9 cellular contexts compared by ENCODE assay signal in the genomic region with DNA sequence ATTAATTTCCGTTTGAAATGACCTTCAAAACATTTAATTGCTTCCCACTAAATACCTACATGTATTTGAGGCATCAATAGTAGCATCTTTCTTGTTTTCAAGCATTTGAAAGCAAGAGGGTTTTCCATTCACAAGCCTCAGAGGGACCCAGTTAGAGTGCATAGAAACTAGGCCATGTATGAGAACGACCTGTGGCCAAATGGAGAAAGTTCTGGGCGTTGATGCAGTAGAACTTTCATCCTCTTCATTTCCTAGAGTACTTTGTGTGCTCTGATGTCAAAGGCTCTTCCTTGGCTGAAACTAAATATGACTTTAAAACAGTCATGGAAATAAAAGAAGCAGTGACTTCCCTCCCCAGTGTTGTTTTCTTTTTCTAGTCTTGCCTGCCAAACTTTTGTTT. TPM values are rescaled to one million over a fixed set of nuclear protein-coding genes. Genes with fewer than 3 reads are reported as not detected.
DNase-seq lines count a peak whose midpoint lies in the region; ATAC-seq and TF ChIP-seq lines count a peak whose summit lies in the region.
"Had no signal": no experiment of that assay in that cellular context is flagged by ENCODE, and none has a peak within 500 bp of the region (broad histone marks: within the 10 kb centered on the region; RNA-seq: fewer than 3 reads in every experiment).

No MANE protein-coding gene starts in this region.

- no peak for TF ChIP-seq CTCF in type B pancreatic cell (conservative IDR thresholded peaks at IDR 0.05)

- intact Hi-C loops in naive thymus-derived CD4-positive, alpha-beta T cell (cut with micrococcal nuclease): loop anchor here in 1 of 2 donors (5.0 to 10.0 kb wide), 2 partner anchors 684 to 1741 kb away; a partner anchor contains a TSS

- H3K4me1 Mint-ChIP-seq in activated naive CD4-positive, alpha-beta T cell treated with anti-CD3 and anti-CD28 coated beads, Interleukin-2, amount 50 U/mL, for 24 hours: peaks cover 43% of the 10 kb centered on the region
- H3K4me1 Mint-ChIP-seq in activated naive CD8-positive, alpha-beta T cell treated with anti-CD3 and anti-CD28 coated beads, Interleukin-2, amount 50 U/mL, for 24 hours: peaks cover 40% of the 10 kb centered on the region
- H3K4me1 Mint-ChIP-seq in naive thymus-derived CD4-positive, alpha-beta T cell: peaks cover 21 to 45% (median 40%) of the 10 kb centered on the region in 7 donors
- peaks cover 18% of the 10 kb centered on the region for H3K4me1 Mint-ChIP-seq in type B pancreatic cell (ENCODE audit: unreplicated experiment)

- POLR2A ChIA-PET in naive thymus-derived CD4-positive, alpha-beta T cell (lab: Charles Lee): interaction anchor here (0.6 to 4.2 kb wide), 7 partner anchors 13 to 82 kb away, joined by 3 to 46 read pairs (median 14); a partner anchor contains a TSS

- no peaks in the 10 kb centered on the region for H3K9me3 Mint-ChIP-seq in activated naive CD4-positive, alpha-beta T cell treated with anti-CD3 and anti-CD28 coated beads, Interleukin-2, amount 50 U/mL, for 24 hours
- no peaks in the 10 kb centered on the region for H3K9me3 Mint-ChIP-seq in activated naive CD8-positive, alpha-beta T cell treated with anti-CD3 and anti-CD28 coated beads, Interleukin-2, amount 50 U/mL, for 24 hours
- no peaks in the 10 kb centered on the region for H3K9me3 Mint-ChIP-seq in naive thymus-derived CD4-positive, alpha-beta T cell
- no peaks in the 10 kb centered on the region for H3K9me3 Mint-ChIP-seq in type B pancreatic cell

- no peak for DNase-seq in activated naive CD4-positive, alpha-beta T cell (lab: John Stamatoyannopoulos, UW)
- DNase-seq in activated naive CD8-positive, alpha-beta T cell treated with anti-CD3 and anti-CD28 coated beads, Interleukin-2, amount 50 U/mL, for 24 hours: no peak
- DNase-seq in naive thymus-derived CD4-positive, alpha-beta T cell: peak in 2 of 9 donors; percentile 6 to 12
- DNase-seq in type B pancreatic cell (ENCODE audit: extremely low spot score, unreplicated experiment) (no peak), occipital lobe (lab: John Stamatoyannopoulos, UW) (no peak), cerebellar cortex (ENCODE audit: low spot score) (no peak)
- DNase-seq: activated gamma-delta T cell treated with Interleukin-2 at 50 U/mL for 16 hours had no signal

- no peaks in the 10 kb centered on the region for H3K9me3 ChIP-seq in naive thymus-derived CD4-positive, alpha-beta T cell (ENCODE audit: control insufficient read depth in 2 of 3, low read length in 3 of 3)

- H3K4me3 Mint-ChIP-seq in activated naive CD4-positive, alpha-beta T cell treated with anti-CD3 and anti-CD28 coated beads, Interleukin-2, amount 50 U/mL, for 24 hours: peak overlapping the region; percentile 83
- H3K4me3 Mint-ChIP-seq in activated naive CD8-positive, alpha-beta T cell treated with anti-CD3 and anti-CD28 coated beads, Interleukin-2, amount 50 U/mL, for 24 hours: peak overlapping the region; percentile 99
- peak overlapping the region; percentile 82 to 99 (median 87) for H3K4me3 Mint-ChIP-seq in naive thymus-derived CD4-positive, alpha-beta T cell
- H3K4me3 Mint-ChIP-seq in type B pancreatic cell: peak overlapping the region; percentile 82

- peak overlapping the region; percentile 90 for H3K27ac ChIP-seq in naive thymus-derived CD4-positive, alpha-beta T cell (ENCODE audit: low read depth, low read length)

- no peak for ATAC-seq in activated naive CD8-positive, alpha-beta T cell treated with anti-CD3 and anti-CD28 coated beads, Interleukin-2, amount 50 U/mL, for 24 hours
- no peak for ATAC-seq in naive thymus-derived CD4-positive, alpha-beta T cell
- no peak for ATAC-seq in HG03159 (IDR thresholded peaks at IDR 0.05; ENCODE audit: unreplicated experiment)

- CTCF ChIA-PET in naive thymus-derived CD4-positive, alpha-beta T cell (lab: Charles Lee): interaction anchor here (0.6 to 2.0 kb wide), 7 partner anchors 12 to 201 kb away, joined by 3 to 12 read pairs (median 3); no protein-coding TSS in a partner anchor

- H3K27me3 ChIP-seq in naive thymus-derived CD4-positive, alpha-beta T cell (ENCODE audit: control insufficient read depth in 2 of 2, insufficient read depth in 2 of 2, low read length in 2 of 2): no peaks in the 10 kb centered on the region

- H3K36me3 ChIP-seq in naive thymus-derived CD4-positive, alpha-beta T cell (ENCODE audit: control insufficient read depth in 2 of 3, insufficient read depth in 3 of 3, low read length in 3 of 3): peaks cover 0 to 5% (median 0%) of the 10 kb centered on the region in 3 experiments

- H3K27me3 Mint-ChIP-seq in activated naive CD4-positive, alpha-beta T cell treated with anti-CD3 and anti-CD28 coated beads, Interleukin-2, amount 50 U/mL, for 24 hours: no peaks in the 10 kb centered on the region
- H3K27me3 Mint-ChIP-seq in activated naive CD8-positive, alpha-beta T cell treated with anti-CD3 and anti-CD28 coated beads, Interleukin-2, amount 50 U/mL, for 24 hours: no peaks in the 10 kb centered on the region
- no peaks in the 10 kb centered on the region for H3K27me3 Mint-ChIP-seq in naive thymus-derived CD4-positive, alpha-beta T cell
- H3K27me3 Mint-ChIP-seq in type B pancreatic cell: peaks cover 6% of the 10 kb centered on the region

- peak overlapping the region; percentile 85 for H3K4me3 ChIP-seq in naive thymus-derived CD4-positive, alpha-beta T cell (ENCODE audit: low read length)

- H3K27ac Mint-ChIP-seq in activated naive CD4-positive, alpha-beta T cell treated with anti-CD3 and anti-CD28 coated beads, Interleukin-2, amount 50 U/mL, for 24 hours: peak overlapping the region; percentile 96
- peak overlapping the region; percentile 82 for H3K27ac Mint-ChIP-seq in activated naive CD8-positive, alpha-beta T cell treated with anti-CD3 and anti-CD28 coated beads, Interleukin-2, amount 50 U/mL, for 24 hours
- H3K27ac Mint-ChIP-seq in naive thymus-derived CD4-positive, alpha-beta T cell: peak overlapping the region; percentile 87 to 99 (median 95)
- peak overlapping the region; percentile 68 for H3K27ac Mint-ChIP-seq in type B pancreatic cell

- peaks cover 1% of the 10 kb centered on the region for H3K36me3 Mint-ChIP-seq in activated naive CD4-positive, alpha-beta T cell treated with anti-CD3 and anti-CD28 coated beads, Interleukin-2, amount 50 U/mL, for 24 hours
- H3K36me3 Mint-ChIP-seq in activated naive CD8-positive, alpha-beta T cell treated with anti-CD3 and anti-CD28 coated beads, Interleukin-2, amount 50 U/mL, for 24 hours (ENCODE audit: low read depth): peaks cover 10% of the 10 kb centered on the region
- peaks cover 0 to 7% (median 0%) of the 10 kb centered on the region in 5 donors for H3K36me3 Mint-ChIP-seq in naive thymus-derived CD4-positive, alpha-beta T cell
- peaks cover 7% of the 10 kb centered on the region for H3K36me3 Mint-ChIP-seq in type B pancreatic cell

- peaks cover 20 to 25% of the 10 kb centered on the region in 2 donors for H3K4me1 ChIP-seq in naive thymus-derived CD4-positive, alpha-beta T cell (ENCODE audit: control insufficient read depth in 2 of 2, insufficient read depth in 2 of 2, low read length in 2 of 2)

RNA-seq across cellular contexts. Expression of a gene that starts 0.9 kb away (rescaled TPM):
- total RNA-seq in naive thymus-derived CD4-positive, alpha-beta T cell: 10 to 100 TPM; 29.9 to 50.9 (median 38.0) TPM
- 100 to 1,000 TPM; 108 to 118 TPM for polyA plus RNA-seq in naive thymus-derived CD4-positive, alpha-beta T cell
- total RNA-seq in type B pancreatic cell (ENCODE audit: low replicate concordance) (57.3 and 69.5 TPM in 2 replicates), occipital lobe (47.4 TPM)
